Comparison of ENCODE assay signal across 8 cellular contexts in the genomic region with DNA sequence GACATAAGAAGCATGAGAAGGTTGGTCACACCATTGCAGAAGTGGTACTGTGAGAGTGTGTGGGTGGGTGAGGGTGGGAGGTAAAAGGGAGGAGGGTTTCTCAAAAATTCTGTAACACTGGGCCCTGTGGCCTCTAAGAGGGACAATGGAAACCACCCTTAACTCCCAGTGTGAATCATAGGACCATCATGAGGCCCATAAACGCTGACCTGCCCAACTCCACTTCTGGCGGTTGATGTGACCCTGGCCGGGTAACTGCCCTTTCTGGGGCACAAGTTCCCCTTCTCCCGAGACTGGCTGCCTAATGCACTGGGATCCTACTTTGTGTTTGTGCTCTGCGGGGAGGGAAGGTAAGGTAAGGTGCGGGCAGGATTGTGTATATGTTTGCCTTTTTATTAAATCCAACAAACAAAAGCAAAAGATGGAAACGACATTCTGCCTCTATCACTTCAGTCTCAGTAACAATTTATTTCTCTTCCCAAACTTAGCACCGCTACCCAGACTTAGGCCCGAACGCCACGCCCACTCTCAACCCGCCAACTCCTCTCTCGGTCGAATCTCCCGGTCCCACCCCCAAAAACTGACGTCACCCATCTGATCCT. TPM values are rescaled to one million over a fixed set of nuclear protein-coding genes. Genes with fewer than 3 reads are reported as not detected.
DNase-seq lines count a peak whose midpoint lies in the region; ATAC-seq and TF ChIP-seq lines count a peak whose summit lies in the region.

No MANE protein-coding gene starts in this region.

- H3K4me3 Mint-ChIP-seq in activated T-cell treated with anti-CD3 and anti-CD28 coated beads, Interleukin-2, amount 50 U/mL, for 72 hours, result peak overlapping the region; percentile 83 to 100

- H3K9ac ChIP-seq in OCI-LY3 (ENCODE audit: low read length), result peak overlapping the region; percentile 77
- peak overlapping the region; percentile 70 for H3K9ac ChIP-seq in neural cell (ENCODE audit: low read length)
- H3K9ac ChIP-seq in subcutaneous abdominal adipose tissue (ENCODE audit: low read length in 5 of 5), result peak overlapping the region; percentile 56 to 97 (median 88)

- H3F3A ChIP-seq in neural cell (ENCODE audit: insufficient read depth, low read length, poor library complexity, severe bottlenecking), result no peaks in the 10 kb centered on the region

- TF ChIP-seq CTCF in OCI-LY3 (IDR thresholded peaks at IDR 0.05; ENCODE audit: low read depth, low read length) (no peak), fibroblast of the aortic adventitia (IDR thresholded peaks at IDR 0.05; ENCODE audit: insufficient read depth, low read length) (no peak), neural cell (IDR thresholded peaks at IDR 0.05; ENCODE audit: poor library complexity, severe bottlenecking) (no peak)

- ATAC-seq in GM21529 (IDR thresholded peaks at IDR 0.05; ENCODE audit: unreplicated experiment), result peak; percentile 74
- ATAC-seq in activated T-cell treated with anti-CD3 and anti-CD28 coated beads, Interleukin-2, amount 50 U/mL, for 72 hours (replicated peaks in 1 of 2), result peak; percentile 71 to 75

- H3K36me3 ChIP-seq in OCI-LY3 (replicated peaks; ENCODE audit: low read depth, low read length) (peaks cover 29% of the 10 kb centered on the region), neural cell (ENCODE audit: insufficient read depth, low read length) (no peaks in the 10 kb centered on the region), subcutaneous abdominal adipose tissue (ENCODE audit: control insufficient read depth in 5 of 5, insufficient read depth in 5 of 5, low read length in 5 of 5) (peaks cover 3 to 27% (median 18%) of the 10 kb centered on the region in 5 donors)

- TF ChIP-seq EP300 in neural cell (conservative IDR thresholded peaks at IDR 0.05; ENCODE audit: poor library complexity, severe bottlenecking), result no peak

- H3K4me2 ChIP-seq in OCI-LY3 (ENCODE audit: low read length) (peak overlapping the region; percentile 80), neural cell (ENCODE audit: low read length) (peak overlapping the region; percentile 79)

- no peak for TF ChIP-seq RAD21 in neural cell (conservative IDR thresholded peaks at IDR 0.05)

- H3K9me3 ChIP-seq in OCI-LY3 (ENCODE audit: insufficient read depth, low read length) (no peaks in the 10 kb centered on the region), neural cell (ENCODE audit: low read length) (no peaks in the 10 kb centered on the region), subcutaneous abdominal adipose tissue (ENCODE audit: control insufficient read depth in 5 of 5, low read length in 5 of 5) (no peaks in the 10 kb centered on the region)

- DNase-seq in DMS 273 (lab: John Stamatoyannopoulos, UW; ENCODE audit: unreplicated experiment) (peak; percentile 95), HuH-7.5 (ENCODE audit: low spot score) (peak; percentile 95), fibroblast of the aortic adventitia (ENCODE audit: low read depth) (peak; percentile 91)
- DNase-seq in activated T-cell treated with anti-CD3 and anti-CD28 coated beads, Interleukin-2, amount 50 U/mL, for 72 hours, result peak; percentile 88 to 92

- H3K27ac Mint-ChIP-seq in activated T-cell treated with anti-CD3 and anti-CD28 coated beads, Interleukin-2, amount 50 U/mL, for 72 hours, result peak overlapping the region; percentile 82

- no peaks in the 10 kb centered on the region for H3K9me3 Mint-ChIP-seq in activated T-cell treated with anti-CD3 and anti-CD28 coated beads, Interleukin-2, amount 50 U/mL, for 72 hours

- H3K4me3 ChIP-seq in OCI-LY3 (ENCODE audit: low read length) (peak overlapping the region; percentile 78), fibroblast of the aortic adventitia (ENCODE audit: low read depth, low read length) (peak overlapping the region; percentile 79), neural cell (ENCODE audit: low read length) (peak overlapping the region; percentile 76), subcutaneous abdominal adipose tissue (ENCODE audit: low read depth in 1 of 5, low read length in 5 of 5) (peak overlapping the region; percentile 81 to 97 (median 94))

- no peaks in the 10 kb centered on the region for H3K9me2 ChIP-seq in neural cell (ENCODE audit: insufficient read depth, low read length)

- H2AFZ ChIP-seq in OCI-LY3 (ENCODE audit: low read depth, low read length) (0 out of 2 replicates have a peak overlapping the region, but pooled peaks have one; percentile 44), neural cell (ENCODE audit: low read depth, low read length) (peak overlapping the region; percentile 90)

- H3K4me1 Mint-ChIP-seq in activated T-cell treated with anti-CD3 and anti-CD28 coated beads, Interleukin-2, amount 50 U/mL, for 72 hours (ENCODE audit: low read depth), result peaks cover 41% of the 10 kb centered on the region

- H3K27me3 ChIP-seq in OCI-LY3 (ENCODE audit: low read depth, low read length) (no peaks in the 10 kb centered on the region), neural cell (ENCODE audit: insufficient read depth, low read depth, low read length) (peaks cover 14% of the 10 kb centered on the region), subcutaneous abdominal adipose tissue (ENCODE audit: control insufficient read depth in 5 of 5, insufficient read depth in 4 of 5, low read length in 5 of 5) (peaks cover 8 to 16% (median 13%) of the 10 kb centered on the region in 5 donors)

- H3K79me2 ChIP-seq in OCI-LY3 (ENCODE audit: low read length) (peaks cover 12% of the 10 kb centered on the region), neural cell (replicated peaks; ENCODE audit: insufficient read depth, low read length) (no peaks in the 10 kb centered on the region)

- H3K27me3 Mint-ChIP-seq in activated T-cell treated with anti-CD3 and anti-CD28 coated beads, Interleukin-2, amount 50 U/mL, for 72 hours (ENCODE audit: low read depth), result no peaks in the 10 kb centered on the region

- H4K20me1 ChIP-seq in OCI-LY3 (ENCODE audit: insufficient read depth, low read length) (no peaks in the 10 kb centered on the region), neural cell (ENCODE audit: insufficient read depth) (no peaks in the 10 kb centered on the region)

- H3K27ac ChIP-seq in OCI-LY3 (ENCODE audit: low read length) (peak overlapping the region; percentile 70), neural cell (ENCODE audit: low read length) (peak overlapping the region; percentile 57), subcutaneous abdominal adipose tissue (ENCODE audit: low read depth, low read length) (peak overlapping the region; percentile 97)

- H3K4me1 ChIP-seq in OCI-LY3 (ENCODE audit: low read length) (peaks cover 9% of the 10 kb centered on the region), subcutaneous abdominal adipose tissue (ENCODE audit: control insufficient read depth in 5 of 5, insufficient read depth in 5 of 5, low read length in 5 of 5) (peaks cover 2 to 33% (median 32%) of the 10 kb centered on the region in 5 donors)

- H3K36me3 Mint-ChIP-seq in activated T-cell treated with anti-CD3 and anti-CD28 coated beads, Interleukin-2, amount 50 U/mL, for 72 hours (ENCODE audit: insufficient read depth in 2 of 2), result peaks cover 5 to 17% of the 10 kb centered on the region in 2 donors

TF ChIP-seq in neural cell, 6 proteins besides CTCF, POLR2A, EP300 and RAD21 (continues in another document):
- TF ChIP-seq TAF1 (IDR thresholded peaks at IDR 0.05; ENCODE audit: low read depth) (no peak), SMC3 (conservative IDR thresholded peaks at IDR 0.05; ENCODE audit: poor library complexity) (no peak)

RNA-seq across cellular contexts. Expression of a gene that starts 0.5 kb away (rescaled TPM):
- 10 to 100 TPM; 18.7 TPM for total RNA-seq in activated T-cell treated with anti-CD3 and anti-CD28 coated beads, Interleukin-2, amount 50 U/mL, for 72 hours
- total RNA-seq in fibroblast of the aortic adventitia (ENCODE audit: low replicate concordance), result 9.7 and 10.5 TPM in 2 replicates
- polyA plus RNA-seq in neural cell, result 1.9 and 2.0 TPM in 2 replicates
- polyA minus RNA-seq in neural cell, result 0.81 TPM in 1 of 2 replicates, not detected in the other

RNA-seq across cellular contexts. Expression of a gene that starts 1.0 kb away (rescaled TPM):
- total RNA-seq in activated T-cell treated with anti-CD3 and anti-CD28 coated beads, Interleukin-2, amount 50 U/mL, for 72 hours, result 1 to 10 TPM; 4.9 to 6.9 TPM
- total RNA-seq in fibroblast of the aortic adventitia (ENCODE audit: low replicate concordance), result 3.9 and 6.6 TPM in 2 replicates
- polyA plus RNA-seq in neural cell, result 1.6 and 2.0 TPM in 2 replicates
- 0.46 and 0.73 TPM in 2 replicates for polyA minus RNA-seq in neural cell

RNA-seq across cellular contexts. Expression of a gene that starts 4.5 kb away (rescaled TPM):
- total RNA-seq in activated T-cell treated with anti-CD3 and anti-CD28 coated beads, Interleukin-2, amount 50 U/mL, for 72 hours, result 10 to 100 TPM; 11.1 to 14.7 TPM
- total RNA-seq in fibroblast of the aortic adventitia (ENCODE audit: low replicate concordance), result 0.45 TPM in 1 of 2 replicates, not detected in the other
- polyA plus RNA-seq in neural cell, result 0.86 and 1.4 TPM in 2 replicates
- polyA minus RNA-seq in neural cell, result not detected in 2 replicates

RNA-seq across cellular contexts. Expression of a gene that starts 11.2 kb away (rescaled TPM):
- total RNA-seq in activated T-cell treated with anti-CD3 and anti-CD28 coated beads, Interleukin-2, amount 50 U/mL, for 72 hours, result 10 to 100 TPM; 30.4 to 30.9 TPM
- 16.2 and 19.9 TPM in 2 replicates for total RNA-seq in fibroblast of the aortic adventitia (ENCODE audit: low replicate concordance)
- 30.2 and 37.8 TPM in 2 replicates for polyA plus RNA-seq in neural cell
- 26.4 and 29.2 TPM in 2 replicates for polyA minus RNA-seq in neural cell

RNA-seq across cellular contexts. Expression of a gene that starts 16.5 kb away (rescaled TPM):
- 10 to 100 TPM; 30.2 to 32.9 TPM for total RNA-seq in activated T-cell treated with anti-CD3 and anti-CD28 coated beads, Interleukin-2, amount 50 U/mL, for 72 hours
- total RNA-seq in fibroblast of the aortic adventitia (ENCODE audit: low replicate concordance), result 0.57 and 2.1 TPM in 2 replicates
- polyA plus RNA-seq in neural cell, result 34.5 and 47.8 TPM in 2 replicates
- 23.6 and 29.9 TPM in 2 replicates for polyA minus RNA-seq in neural cell

Comparison
In these comparisons a context has a peak if more than half of its experiments do, and no peak if none do; other contexts are left out.
1. Peak in every context shown above with its lines: DNase-seq, ATAC-seq, H3K4me3 ChIP-seq and H3K27ac ChIP-seq.